ENCODE assay signal across 11 cellular contexts in the genomic region with DNA sequence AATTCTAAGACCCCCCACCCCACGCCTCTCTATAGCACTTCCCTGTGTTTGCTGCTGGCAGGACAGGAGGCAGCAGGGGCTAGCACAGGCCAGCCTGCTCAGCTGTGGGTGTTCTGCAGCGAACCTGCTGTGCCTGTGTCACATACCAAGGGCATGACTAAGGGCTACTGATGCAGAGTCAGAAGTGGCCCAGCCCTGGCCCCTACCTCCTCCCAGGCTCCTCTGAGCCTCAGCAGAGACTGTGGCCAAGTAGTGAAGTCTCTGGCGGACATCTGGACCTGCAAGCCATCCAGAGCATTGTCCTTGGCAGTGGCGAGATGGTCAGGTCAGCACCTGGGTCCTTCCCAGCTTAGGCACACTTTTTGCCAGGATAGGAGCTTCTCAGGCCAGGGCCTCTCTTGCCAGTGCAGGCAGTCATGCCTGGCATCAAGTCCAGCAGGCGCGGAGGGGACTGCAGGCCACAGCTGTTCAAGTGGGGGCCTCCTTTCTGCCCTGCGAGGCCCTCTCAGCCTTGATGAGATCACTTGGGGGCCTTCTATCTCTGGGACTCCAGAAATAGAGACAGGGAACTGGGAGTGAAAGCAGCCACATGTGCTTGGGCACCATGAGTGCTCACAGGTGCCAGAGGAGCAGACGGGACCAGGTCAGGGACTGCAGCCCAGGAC.
DNase-seq lines count a peak whose midpoint lies in the region; ATAC-seq and TF ChIP-seq lines count a peak whose summit lies in the region.
"Had no signal": no experiment of that assay in that cellular context is flagged by ENCODE, and none has a peak within 500 bp of the region (broad histone marks: within the 10 kb centered on the region; RNA-seq: fewer than 3 reads in every experiment).

No MANE protein-coding gene starts in this region.

- H2BK5ac ChIP-seq in IMR-90 (ENCODE audit: low read depth, low read length, poor library complexity, severe bottlenecking) = no peak overlapping the region

- POLR2A ChIA-PET in IMR-90 (lab: Charles Lee; ENCODE audit: unreplicated experiment) = no interaction called here

- no peak overlapping the region for H2BK120ac ChIP-seq in IMR-90 (ENCODE audit: low read depth, low read length)

- no peak overlapping the region for H4K8ac ChIP-seq in IMR-90 (ENCODE audit: low read depth in 2 of 2, low read length in 2 of 2)

- intact Hi-C loops in IMR-90 (cut with micrococcal nuclease) = no loop called here
- intact Hi-C loops in right lobe of liver (cut with DNase I) = loop anchor here in 1 of 2 donors (10.0 kb wide), 1 partner anchor 124 kb away; no protein-coding TSS in a partner anchor

- H3K4me3 ChIP-seq in IMR-90 (ENCODE audit: insufficient read depth, low read depth, low read length) (no peak overlapping the region), choroid plexus epithelial cell (ENCODE audit: low read depth, low read length) (no peak overlapping the region), right lobe of liver (no peak overlapping the region)
- H3K4me3 ChIP-seq: tibial nerve had no signal

- TF ChIP-seq CTCF in IMR-90 (conservative IDR thresholded peaks at IDR 0.05; ENCODE audit: low read depth, low read length) (no peak), choroid plexus epithelial cell (conservative IDR thresholded peaks at IDR 0.05; ENCODE audit: low read depth, low read length) (no peak), right lobe of liver (IDR thresholded peaks at IDR 0.05) (no peak)

- H2AK9ac ChIP-seq in IMR-90 (replicated peaks; ENCODE audit: low read depth, low read length, poor library complexity) = no peak overlapping the region

- H2AK5ac ChIP-seq in IMR-90 (ENCODE audit: low read depth, low read length) = no peak overlapping the region

- no TSS peak for BruUV-seq in IMR-90 (replicated peaks; lab: Mats Ljungman, UMichigan)

- no peak overlapping the region for H2BK15ac ChIP-seq in IMR-90 (ENCODE audit: low read depth, low read length)

- peak; percentile 89 for ATAC-seq in IMR-90 (ENCODE audit: low read depth)
- peak in 1 of 4 donors; percentile 23 for ATAC-seq in right lobe of liver
- ATAC-seq in GM19463 (IDR thresholded peaks at IDR 0.05; ENCODE audit: unreplicated experiment) = no peak
- ATAC-seq in HG02840 (IDR thresholded peaks at IDR 0.05; ENCODE audit: low FRiP score, unreplicated experiment) = no peak
- ATAC-seq in HG03520 (IDR thresholded peaks at IDR 0.05; ENCODE audit: unreplicated experiment) = no peak

- H3K36me3 ChIP-seq in IMR-90 (ENCODE audit: control insufficient read depth, insufficient read depth, low read length) = no peaks in the 10 kb centered on the region
- no peaks in the 10 kb centered on the region for H3K36me3 ChIP-seq in right lobe of liver
- H3K36me3 ChIP-seq: tibial nerve had no signal

- H3K27ac ChIP-seq in IMR-90 (ENCODE audit: insufficient read depth, low read length) = no peak overlapping the region
- no peak overlapping the region for H3K27ac ChIP-seq in right lobe of liver
- H3K27ac ChIP-seq: tibial nerve had no signal

- peak; percentile 55 for DNase-seq in AG20443 (ENCODE audit: low spot score)
- peak; percentile 37 for DNase-seq in IMR-90
- DNase-seq in choroid plexus epithelial cell (ENCODE audit: low read depth) = peak; percentile 36
- DNase-seq in right lobe of liver = peak; percentile 13 to 28 (median 28)
- no peak for DNase-seq in DMS 273 treated with DMSO at 0.1 percent for 48 hours (lab: John Stamatoyannopoulos, UW)
- DNase-seq: activated CD4-positive, alpha-beta T cell treated with anti-CD3 and anti-CD28 coated beads, Interleukin-2, amount 10 ng/mL, durations not matched to agents 24 days and 14 days; NCI-H446 treated with DMSO at 0.1 percent for 48 hours had no signal

- H4K20me1 ChIP-seq in IMR-90 (ENCODE audit: insufficient read depth, low read length) = no peaks in the 10 kb centered on the region

- WGBS in IMR-90 (ENCODE audit: extremely low coverage in 2 of 2, insufficient read length in 1 of 2), 2 experiments = 53% methylated on average over 5 of the region's 8 CpGs; no CpG with 5 or more reads in 1 of the 2 experiments
- WGBS in right lobe of liver (ENCODE audit: insufficient coverage, low coverage, low lambda C conversion rate, missing lambda C conversion rate) = 80% methylated on average over 1 of the region's 8 CpGs

- H3K56ac ChIP-seq in IMR-90 (ENCODE audit: extremely low read depth, insufficient read depth, low read length) = no peak overlapping the region

- H3K23ac ChIP-seq in IMR-90 (ENCODE audit: low read depth, low read length) = no peak overlapping the region

- dilution Hi-C loops in IMR-90 (cut with HindIII; ENCODE audit: low sequenced_read_pairs, unreplicated experiment) = no loop called here

- in situ Hi-C loops in IMR-90 (cut with MboI; ENCODE audit: low sequenced_read_pairs) = no loop called here

- H2BK20ac ChIP-seq in IMR-90 (ENCODE audit: low read depth, low read length) = no peak overlapping the region

- H3K14ac ChIP-seq in IMR-90 (replicated peaks; ENCODE audit: low read depth, low read length) = no peak overlapping the region

- no peak overlapping the region for H2AFZ ChIP-seq in IMR-90 (replicated peaks; ENCODE audit: low read length, poor library complexity)

- H3K27me3 ChIP-seq in IMR-90 (ENCODE audit: control insufficient read depth, insufficient read depth, low read length) (no peaks in the 10 kb centered on the region; the same call in 1 of the 2 replicates), right lobe of liver (no peaks in the 10 kb centered on the region)
- H3K27me3 ChIP-seq: tibial nerve had no signal

- H4K91ac ChIP-seq in IMR-90 (ENCODE audit: insufficient read depth, low read depth, low read length) = no peak overlapping the region

- no peaks in the 10 kb centered on the region for H3K9me3 ChIP-seq in IMR-90 (ENCODE audit: control insufficient read depth, insufficient read depth, low read length)
- H3K9me3 ChIP-seq in right lobe of liver = no peaks in the 10 kb centered on the region

- TF ChIP-seq POLR2A in IMR-90 (IDR thresholded peaks at IDR 0.05; ENCODE audit: low read depth, low read length) (no peak), right lobe of liver (IDR thresholded peaks at IDR 0.05) (no peak)

- no peaks in the 10 kb centered on the region for H3K79me1 ChIP-seq in IMR-90 (ENCODE audit: low read depth in 1 of 2, low read length in 2 of 2)

- no peak overlapping the region for H4K5ac ChIP-seq in IMR-90 (ENCODE audit: low read depth, low read length)

- H3K4me2 ChIP-seq in IMR-90 (ENCODE audit: low read depth, low read length) = no peak overlapping the region

- H3K9me1 ChIP-seq in IMR-90 (ENCODE audit: insufficient read depth, low read length) = no peaks in the 10 kb centered on the region

- H3K18ac ChIP-seq in IMR-90 (ENCODE audit: low read depth, low read length) = no peak overlapping the region

- CTCF ChIA-PET in IMR-90 (lab: Yijun Ruan, JAX) = interaction anchor here (0.9 kb wide), 1 partner anchor 10 kb away, joined by 3 read pairs; no protein-coding TSS in a partner anchor

- no peak for TF ChIP-seq RAD21 in IMR-90 (IDR thresholded peaks at IDR 0.05; ENCODE audit: low read length)

- H3K9ac ChIP-seq in IMR-90 (ENCODE audit: low read depth, low read length) = no peak overlapping the region

- H3K4ac ChIP-seq in IMR-90 (ENCODE audit: low read depth, low read length) = no peak overlapping the region

- H3K4me1 ChIP-seq in IMR-90 (ENCODE audit: control insufficient read depth, insufficient read depth, low read length) (no peaks in the 10 kb centered on the region), right lobe of liver (no peaks in the 10 kb centered on the region)
- H3K4me1 ChIP-seq: tibial nerve had no signal

TF ChIP-seq in IMR-90, 13 proteins besides CTCF, POLR2A, EP300 and RAD21:
- no peak for TF ChIP-seq RFX5 (IDR thresholded peaks at IDR 0.05; ENCODE audit: low read depth, low read length)
- TF ChIP-seq SMC3 (IDR thresholded peaks at IDR 0.05; ENCODE audit: low read depth, low read length) = no peak
- TF ChIP-seq MXI1 (IDR thresholded peaks at IDR 0.05; ENCODE audit: borderline replicate concordance, low read depth, low read length) = no peak
- TF ChIP-seq FOS (IDR thresholded peaks at IDR 0.05; ENCODE audit: low read depth, low read length) = no peak
- TF ChIP-seq MAFK (IDR thresholded peaks at IDR 0.05; ENCODE audit: low read depth, low read length) = no peak
- TF ChIP-seq CEBPB (IDR thresholded peaks at IDR 0.05; ENCODE audit: low read depth, low read length) = no peak
- TF ChIP-seq, protein P1, sequence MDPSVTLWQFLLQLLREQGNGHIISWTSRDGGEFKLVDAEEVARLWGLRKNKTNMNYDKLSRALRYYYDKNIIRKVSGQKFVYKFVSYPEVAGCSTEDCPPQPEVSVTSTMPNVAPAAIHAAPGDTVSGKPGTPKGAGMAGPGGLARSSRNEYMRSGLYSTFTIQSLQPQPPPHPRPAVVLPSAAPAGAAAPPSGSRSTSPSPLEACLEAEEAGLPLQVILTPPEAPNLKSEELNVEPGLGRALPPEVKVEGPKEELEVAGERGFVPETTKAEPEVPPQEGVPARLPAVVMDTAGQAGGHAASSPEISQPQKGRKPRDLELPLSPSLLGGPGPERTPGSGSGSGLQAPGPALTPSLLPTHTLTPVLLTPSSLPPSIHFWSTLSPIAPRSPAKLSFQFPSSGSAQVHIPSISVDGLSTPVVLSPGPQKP (IDR thresholded peaks at IDR 0.05; ENCODE audit: borderline replicate concordance, low read depth, low read length) = no peak
- TF ChIP-seq BHLHE40 (IDR thresholded peaks at IDR 0.05; ENCODE audit: low read depth, low read length) = no peak
- no peak for TF ChIP-seq MAZ (IDR thresholded peaks at IDR 0.05; ENCODE audit: borderline replicate concordance, low read depth, low read length)
- no peak for TF ChIP-seq NFE2L2 (IDR thresholded peaks at IDR 0.05; ENCODE audit: low read depth, low read length)
- no peak for TF ChIP-seq USF2 (IDR thresholded peaks at IDR 0.05; ENCODE audit: low read depth, low read length)
- TF ChIP-seq CHD1 (IDR thresholded peaks at IDR 0.05; ENCODE audit: low read depth, low read length) = no peak
- TF ChIP-seq RCOR1 (IDR thresholded peaks at IDR 0.05; ENCODE audit: insufficient replicate concordance, low read length) = no peak
